In the genomic region with DNA sequence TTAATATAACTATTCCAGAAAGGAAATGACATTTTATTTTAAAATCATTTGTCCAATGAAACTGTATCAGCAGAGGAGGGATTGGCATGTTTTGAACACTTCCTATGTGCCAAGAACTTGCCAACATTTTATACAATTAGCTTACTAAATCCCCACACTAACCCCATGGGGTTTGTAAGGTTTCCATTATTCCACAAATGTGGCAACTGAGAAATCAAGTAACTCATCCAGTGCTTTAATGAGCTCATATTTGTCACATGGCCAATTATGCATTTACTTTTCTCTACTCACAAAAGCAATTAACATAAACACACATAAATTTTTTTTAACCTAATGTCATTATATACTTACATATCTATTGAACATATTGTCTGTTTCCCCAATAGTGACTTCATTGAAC, we compare ENCODE assay signal across 19 cellular contexts. TPM values are rescaled to one million over a fixed set of nuclear protein-coding genes. Genes with fewer than 3 reads are reported as not detected.
A peak's percentile ranks its signal among the peaks of the same experiment; 100 is the strongest.
DNase-seq lines count a peak whose midpoint lies in the region; TF ChIP-seq lines count a peak whose summit lies in the region.
"Had no signal": no experiment of that assay in that cellular context is flagged by ENCODE, and none has a peak within 500 bp of the region (broad histone marks: within the 10 kb centered on the region; RNA-seq: fewer than 3 reads in every experiment).

No MANE protein-coding gene starts in this region.

- H3K9me3 ChIP-seq in SK-N-SH, result no peaks in the 10 kb centered on the region

- no peaks in the 10 kb centered on the region for H4K20me1 ChIP-seq in SK-N-SH (ENCODE audit: insufficient read depth)
- H4K20me1 ChIP-seq: BLaER1 had no signal

- H3K4me1 ChIP-seq in SK-N-SH (ENCODE audit: control insufficient read depth in 1 of 2, insufficient read depth in 2 of 2, low read depth in 1 of 2, low read length in 1 of 2), result no peaks in the 10 kb centered on the region
- H3K4me1 ChIP-seq: BLaER1 had no signal

- no peak overlapping the region for H3K9ac ChIP-seq in SK-N-SH
- H3K9ac ChIP-seq: BLaER1 had no signal

- H2AFZ ChIP-seq in SK-N-SH (ENCODE audit: low read depth), result no peak overlapping the region

- no peak for TF ChIP-seq RAD21 in SK-N-SH (IDR thresholded peaks at IDR 0.05; ENCODE audit: low read length)

- no peak overlapping the region for H3K4me2 ChIP-seq in SK-N-SH
- H3K4me2 ChIP-seq: BLaER1 had no signal

- H3K27me3 ChIP-seq in SK-N-SH (ENCODE audit: insufficient read depth), result no peaks in the 10 kb centered on the region
- H3K27me3 ChIP-seq: BLaER1 had no signal

- 0 out of 2 replicates have a peak, but pooled peaks cover 2% of the 10 kb centered on the region for H3K9me2 ChIP-seq in SK-N-SH

- H3F3A ChIP-seq in SK-N-SH (replicated peaks; ENCODE audit: insufficient read depth), result no peaks in the 10 kb centered on the region

- TF ChIP-seq EP300 in SK-N-SH (IDR thresholded peaks at IDR 0.05; ENCODE audit: borderline replicate concordance in 1 of 2, low read depth in 1 of 2, low read length in 1 of 2), result no peak

- no peak for TF ChIP-seq CTCF in SK-N-SH (IDR thresholded peaks at IDR 0.05)

- DNase-seq in NCI-H1105 treated with DMSO at 0.1 percent for 48 hours (lab: John Stamatoyannopoulos, UW), result peak; percentile 37
- no peak for DNase-seq in NCI-H1105 (lab: John Stamatoyannopoulos, UW)
- DNase-seq in EH (ENCODE audit: low read depth), result peak; percentile 9
- DNase-seq in NCI-H748 (lab: John Stamatoyannopoulos, UW; ENCODE audit: unreplicated experiment), result peak; percentile 48
- peak; percentile 9 for DNase-seq in fibroblast of peridontal ligament (ENCODE audit: extremely low read depth)
- DNase-seq in SK-N-SH, result no peak
- no peak for DNase-seq in islet precursor cell
- no peak for DNase-seq in dermis blood vessel endothelial cell
- DNase-seq: 8988T; CD8-positive, alpha-beta T cell; H7; MM.1S; NCI-H1092 treated with DMSO at 0.1 percent for 48 hours; NCI-H2029; NCI-H2227 treated with DMSO at 0.1 percent for 48 hours; NCI-H526; RPMI8226; SW 1271 had no signal

- CTCF ChIA-PET in SK-N-SH (lab: Yijun Ruan, JAX), result no interaction called here

- H3K79me2 ChIP-seq in SK-N-SH (ENCODE audit: insufficient read depth), result no peaks in the 10 kb centered on the region

- H3K4me3 ChIP-seq in SK-N-SH (ENCODE audit: low read depth in 2 of 2, low read length in 1 of 2), result no peak overlapping the region
- H3K4me3 ChIP-seq: BLaER1 had no signal

- POLR2A ChIA-PET in SK-N-SH (lab: Yijun Ruan, JAX), result no interaction called here

- peaks cover 12 to 29% of the 10 kb centered on the region in 2 experiments for H3K36me3 ChIP-seq in SK-N-SH (replicated peaks in 1 of 2; ENCODE audit: control insufficient read depth in 1 of 2, insufficient read depth in 2 of 2, low read length in 1 of 2)

- no peak overlapping the region for H3K27ac ChIP-seq in SK-N-SH (ENCODE audit: low read depth in 2 of 2, low read length in 1 of 2)
- H3K27ac ChIP-seq: BLaER1 had no signal

TF ChIP-seq in SK-N-SH, 30 proteins besides CTCF, POLR2A, EP300 and RAD21:
- TF ChIP-seq YY1 (IDR thresholded peaks at IDR 0.05; ENCODE audit: low read depth), result no peak
- TF ChIP-seq ELF1 (IDR thresholded peaks at IDR 0.05), result no peak
- TF ChIP-seq, protein P1, sequence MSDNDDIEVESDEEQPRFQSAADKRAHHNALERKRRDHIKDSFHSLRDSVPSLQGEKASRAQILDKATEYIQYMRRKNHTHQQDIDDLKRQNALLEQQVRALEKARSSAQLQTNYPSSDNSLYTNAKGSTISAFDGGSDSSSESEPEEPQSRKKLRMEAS (IDR thresholded peaks at IDR 0.05; ENCODE audit: low read depth), result no peak
- TF ChIP-seq, protein P2, sequence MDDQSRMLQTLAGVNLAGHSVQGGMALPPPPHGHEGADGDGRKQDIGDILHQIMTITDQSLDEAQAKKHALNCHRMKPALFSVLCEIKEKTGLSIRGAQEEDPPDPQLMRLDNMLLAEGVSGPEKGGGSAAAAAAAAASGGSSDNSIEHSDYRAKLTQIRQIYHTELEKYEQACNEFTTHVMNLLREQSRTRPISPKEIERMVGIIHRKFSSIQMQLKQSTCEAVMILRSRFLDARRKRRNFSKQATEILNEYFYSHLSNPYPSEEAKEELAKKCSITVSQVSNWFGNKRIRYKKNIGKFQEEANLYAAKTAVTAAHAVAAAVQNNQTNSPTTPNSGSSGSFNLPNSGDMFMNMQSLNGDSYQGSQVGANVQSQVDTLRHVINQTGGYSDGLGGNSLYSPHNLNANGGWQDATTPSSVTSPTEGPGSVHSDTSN (IDR thresholded peaks at IDR 0.05), result no peak
- TF ChIP-seq, protein P3, sequence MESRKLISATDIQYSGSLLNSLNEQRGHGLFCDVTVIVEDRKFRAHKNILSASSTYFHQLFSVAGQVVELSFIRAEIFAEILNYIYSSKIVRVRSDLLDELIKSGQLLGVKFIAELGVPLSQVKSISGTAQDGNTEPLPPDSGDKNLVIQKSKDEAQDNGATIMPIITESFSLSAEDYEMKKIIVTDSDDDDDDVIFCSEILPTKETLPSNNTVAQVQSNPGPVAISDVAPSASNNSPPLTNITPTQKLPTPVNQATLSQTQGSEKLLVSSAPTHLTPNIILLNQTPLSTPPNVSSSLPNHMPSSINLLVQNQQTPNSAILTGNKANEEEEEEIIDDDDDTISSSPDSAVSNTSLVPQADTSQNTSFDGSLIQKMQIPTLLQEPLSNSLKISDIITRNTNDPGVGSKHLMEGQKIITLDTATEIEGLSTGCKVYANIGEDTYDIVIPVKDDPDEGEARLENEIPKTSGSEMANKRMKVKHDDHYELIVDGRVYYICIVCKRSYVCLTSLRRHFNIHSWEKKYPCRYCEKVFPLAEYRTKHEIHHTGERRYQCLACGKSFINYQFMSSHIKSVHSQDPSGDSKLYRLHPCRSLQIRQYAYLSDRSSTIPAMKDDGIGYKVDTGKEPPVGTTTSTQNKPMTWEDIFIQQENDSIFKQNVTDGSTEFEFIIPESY (IDR thresholded peaks at IDR 0.05; ENCODE audit: borderline replicate concordance, low read depth), result no peak
- no peak for TF ChIP-seq TCF12 (IDR thresholded peaks at IDR 0.05)
- no peak for TF ChIP-seq SIN3A (IDR thresholded peaks at IDR 0.05; ENCODE audit: borderline replicate concordance, low read depth, low read length)
- TF ChIP-seq SMC3 (IDR thresholded peaks at IDR 0.05; ENCODE audit: low read depth, low read length), result no peak
- TF ChIP-seq RFX5 (IDR thresholded peaks at IDR 0.05; ENCODE audit: low read length), result no peak
- TF ChIP-seq, protein P4, sequence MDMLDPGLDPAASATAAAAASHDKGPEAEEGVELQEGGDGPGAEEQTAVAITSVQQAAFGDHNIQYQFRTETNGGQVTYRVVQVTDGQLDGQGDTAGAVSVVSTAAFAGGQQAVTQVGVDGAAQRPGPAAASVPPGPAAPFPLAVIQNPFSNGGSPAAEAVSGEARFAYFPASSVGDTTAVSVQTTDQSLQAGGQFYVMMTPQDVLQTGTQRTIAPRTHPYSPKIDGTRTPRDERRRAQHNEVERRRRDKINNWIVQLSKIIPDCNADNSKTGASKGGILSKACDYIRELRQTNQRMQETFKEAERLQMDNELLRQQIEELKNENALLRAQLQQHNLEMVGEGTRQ (IDR thresholded peaks at IDR 0.05; ENCODE audit: borderline replicate concordance, low read depth, low read length), result no peak
- no peak for TF ChIP-seq GATA2 (CRISPR knock-in tag; IDR thresholded peaks at IDR 0.05)
- no peak for TF ChIP-seq CHD2 (IDR thresholded peaks at IDR 0.05; ENCODE audit: low read length, partially characterized antibody)
- no peak for TF ChIP-seq POLR2AphosphoS5 (IDR thresholded peaks at IDR 0.05; ENCODE audit: low read depth, low read length)
- no peak for TF ChIP-seq FOXJ3 (CRISPR knock-in tag; IDR thresholded peaks at IDR 0.05)

RNA-seq across cellular contexts. Expression of a gene that starts 37.3 kb away (rescaled TPM):
- polyA plus RNA-seq in SK-N-SH (2012; rRNA removed), result 12.0 and 13.4 TPM in 2 replicates
- polyA plus RNA-seq in SK-N-SH (2012; cell fraction: cytosol; rRNA removed), result 14.6 and 15.1 TPM in 2 replicates
- polyA plus RNA-seq in SK-N-SH (2012; cell fraction: nucleus; rRNA removed), result 18.1 and 26.7 TPM in 2 replicates
- total RNA-seq in dermis blood vessel endothelial cell, result 15.6 and 25.7 TPM in 2 replicates

Comparison
In these comparisons a context has a peak if more than half of its experiments do, and no peak if none do; other contexts are left out.
1. DNase-seq: peak in NCI-H1105 treated with DMSO at 0.1 percent for 48 hours (single experiment), EH (single experiment), NCI-H748 (single experiment) and fibroblast of peridontal ligament (single experiment); none in NCI-H1105 (single experiment), SK-N-SH (single experiment), islet precursor cell (single experiment) and dermis blood vessel endothelial cell (single experiment).